Comparison of ENCODE assay signal across 8 cellular contexts in genomic region chr19:38004100-38004504, GRCh38.
DNase-seq lines count a peak whose midpoint lies in the region; ATAC-seq, FAIRE-seq and TF ChIP-seq lines count a peak whose summit lies in the region.

No MANE protein-coding gene starts in this region.

- no peak for TF ChIP-seq CTCF in A673 (conservative IDR thresholded peaks at IDR 0.05; ENCODE audit: low read depth, low read length)
- no peak for TF ChIP-seq CTCF in bronchial epithelial cell (IDR thresholded peaks at IDR 0.05; ENCODE audit: insufficient read depth, low read length, severe bottlenecking)
- TF ChIP-seq CTCF in mucosa of descending colon (IDR thresholded peaks at IDR 0.05): no peak

- POLR2A ChIA-PET in A673 (lab: Charles Lee; ENCODE audit: low non-redundant PET): interaction anchor here (0.6 kb wide), 1 partner anchor 1066 kb away, joined by 3 read pairs; no protein-coding TSS in a partner anchor

- FAIRE-seq in bronchial epithelial cell (lab: Jason Lieb, UNC): no peak

- H3K4me1 ChIP-seq in A673 (ENCODE audit: insufficient read depth, low read length, poor library complexity, severe bottlenecking): peaks cover 22% of the 10 kb centered on the region
- peaks cover 5% of the 10 kb centered on the region for H3K4me1 ChIP-seq in mucosa of descending colon (ENCODE audit: low read depth)

- no peaks in the 10 kb centered on the region for H3K27me3 ChIP-seq in A673 (replicated peaks; ENCODE audit: insufficient read depth, low read depth, low read length, poor library complexity)
- H3K27me3 ChIP-seq in bronchial epithelial cell (ENCODE audit: control insufficient read depth, insufficient read depth, low read length): no peaks in the 10 kb centered on the region

- ATAC-seq in HG02973 (IDR thresholded peaks at IDR 0.05; ENCODE audit: unreplicated experiment) (peak; percentile 14), mucosa of descending colon (peak; percentile 20), HG02884 (IDR thresholded peaks at IDR 0.05; ENCODE audit: unreplicated experiment) (no peak)

- intact Hi-C loops in A673 (cut with micrococcal nuclease; ENCODE audit: unreplicated experiment): loop anchor here (5.0 kb wide), 1 partner anchor 97 kb away; the partner anchor contains the start of genes SIPA1L3 and WDR87
- intact Hi-C loops in mucosa of descending colon (cut with DNase I, micrococcal nuclease): no loop called here

- H3K9me3 ChIP-seq in A673 (ENCODE audit: low read depth, low read length, poor library complexity, severe bottlenecking): no peaks in the 10 kb centered on the region
- H3K9me3 ChIP-seq in mucosa of descending colon: no peaks in the 10 kb centered on the region

- no peak for DNase-seq in A673 (ENCODE audit: low spot score)
- no peak for DNase-seq in bronchial epithelial cell (ENCODE audit: low read depth)
- no peak for DNase-seq in mucosa of descending colon
- no peak for DNase-seq in activated gamma-delta T cell treated with Interleukin-2 at 50 U/mL for 16 hours
- DNase-seq in kidney glomerular epithelial cell (lab: John Stamatoyannopoulos, UW): no peak
- DNase-seq in NCI-H2081 treated with DMSO at 0.1 percent for 48 hours (lab: John Stamatoyannopoulos, UW): no peak

- H3K36me3 ChIP-seq in A673 (ENCODE audit: insufficient read depth, low read length, poor library complexity, severe bottlenecking) (no peaks in the 10 kb centered on the region), bronchial epithelial cell (ENCODE audit: control insufficient read depth, insufficient read depth, low read length) (no peaks in the 10 kb centered on the region), mucosa of descending colon (ENCODE audit: low read depth) (no peaks in the 10 kb centered on the region)

- H3K4me3 ChIP-seq in A673 (ENCODE audit: low read depth, low read length, poor library complexity, severe bottlenecking) (peak overlapping the region; percentile 43), bronchial epithelial cell (ENCODE audit: low read depth, low read length) (peak overlapping the region; percentile 35), mucosa of descending colon (no peak overlapping the region)

- BruUV-seq in A673 (replicated peaks; lab: Mats Ljungman, UMichigan): TSS peak; percentile 100

- CTCF ChIA-PET in A673 (lab: Charles Lee): interaction anchor here (0.6 to 0.8 kb wide), 3 partner anchors 97 to 398 kb away, joined by 3 to 10 read pairs (median 6); no protein-coding TSS in a partner anchor

- peak overlapping the region; percentile 90 for H3K27ac ChIP-seq in A673 (ENCODE audit: low read depth, low read length, poor library complexity, severe bottlenecking)
